ENCODE assay signal across 9 cellular contexts in genomic region chr2:47272905-47273758, GRCh38.
DNase-seq lines count a peak whose midpoint lies in the region; ATAC-seq, FAIRE-seq and TF ChIP-seq lines count a peak whose summit lies in the region.
"Had no signal": no experiment of that assay in that cellular context is flagged by ENCODE, and none has a peak within 500 bp of the region (broad histone marks: within the 10 kb centered on the region; RNA-seq: fewer than 3 reads in every experiment).

No MANE protein-coding gene starts in this region.

- H3K9ac ChIP-seq in HUES6 (ENCODE audit: low read length) (peak overlapping the region; percentile 13), adipocyte (ENCODE audit: low read length) (no peak overlapping the region), keratinocyte (ENCODE audit: control insufficient read depth, extremely low read depth, insufficient read depth, low read length) (peak overlapping the region; percentile 18)

- DNase-seq in adipocyte (ENCODE audit: low read depth) (no peak), keratinocyte (ENCODE audit: low read depth, low spot score) (no peak), D341Med (ENCODE audit: low spot score) (no peak), AG20443 (ENCODE audit: low spot score) (no peak), OCI-LY7 (ENCODE audit: low spot score) (no peak)
- DNase-seq in stimulated activated effector memory CD8-positive, alpha-beta T cell treated with anti-CD3 and anti-CD28 coated beads, Interleukin-12 subunit alpha, Interleukin-12 subunit beta, amount 100 ng/mL, for 72 hours (ENCODE audit: low spot score in 2 of 2), result no peak
- DNase-seq in activated CD4-positive, CD25-positive, alpha-beta regulatory T cell (lab: John Stamatoyannopoulos, UW), result no peak

- H2AFZ ChIP-seq in keratinocyte (ENCODE audit: control insufficient read depth, low read length), result no peak overlapping the region
- no peak overlapping the region for H2AFZ ChIP-seq in OCI-LY7 (ENCODE audit: low read length)

- no peaks in the 10 kb centered on the region for H3K9me2 ChIP-seq in OCI-LY7 (ENCODE audit: insufficient read depth, low read length)

- H3K4me1 ChIP-seq in HUES6 (ENCODE audit: control insufficient read depth, insufficient read depth, low read length), result peaks cover 30% of the 10 kb centered on the region
- peaks cover 37% of the 10 kb centered on the region for H3K4me1 ChIP-seq in adipocyte (ENCODE audit: control insufficient read depth, insufficient read depth, low read length)
- H3K4me1 ChIP-seq in keratinocyte (ENCODE audit: control insufficient read depth, extremely low read depth, insufficient read depth, low read length), result peaks cover 24% of the 10 kb centered on the region
- H3K4me1 ChIP-seq in OCI-LY7 (ENCODE audit: insufficient read depth, low read length, poor library complexity, severe bottlenecking), result peaks cover 14% of the 10 kb centered on the region

- CTCF ChIA-PET in OCI-LY7 (lab: Charles Lee; ENCODE audit: unreplicated experiment), result interaction anchor here (0.5 kb wide), 1 partner anchor 616 kb away, joined by 3 read pairs; no protein-coding TSS in a partner anchor

- no peaks in the 10 kb centered on the region for H3K9me1 ChIP-seq in keratinocyte (ENCODE audit: control insufficient read depth, extremely low read depth, insufficient read depth, low read length)

- H3K36me3 ChIP-seq in HUES6 (ENCODE audit: control insufficient read depth, insufficient read depth, low read length), result no peaks in the 10 kb centered on the region
- no peaks in the 10 kb centered on the region for H3K36me3 ChIP-seq in adipocyte (ENCODE audit: control insufficient read depth, insufficient read depth, low read length, severe bottlenecking)
- H3K36me3 ChIP-seq in keratinocyte (ENCODE audit: control insufficient read depth in 2 of 2, extremely low read depth in 1 of 2, insufficient read depth in 2 of 2, low read length in 2 of 2), result no peaks in the 10 kb centered on the region
- H3K36me3 ChIP-seq in OCI-LY7 (ENCODE audit: insufficient read depth, low read length), result no peaks in the 10 kb centered on the region

- no peaks in the 10 kb centered on the region for H4K20me1 ChIP-seq in keratinocyte (ENCODE audit: control insufficient read depth, extremely low read depth, insufficient read depth, low read length)
- H4K20me1 ChIP-seq in OCI-LY7 (ENCODE audit: insufficient read depth, low read length), result no peaks in the 10 kb centered on the region

- TF ChIP-seq CTCF in keratinocyte (optimal IDR thresholded peaks at IDR 0.05 in 1 of 3, IDR thresholded peaks at IDR 0.05 in 1 of 3, conservative IDR thresholded peaks at IDR 0.05 in 1 of 3; ENCODE audit: extremely low read depth in 1 of 3, insufficient read depth in 2 of 3, low read length in 3 of 3) (no peak), OCI-LY7 (conservative IDR thresholded peaks at IDR 0.05; ENCODE audit: low read length) (no peak)

- no peak overlapping the region for H3K27ac ChIP-seq in HUES6 (ENCODE audit: low read depth, low read length)
- no peak overlapping the region for H3K27ac ChIP-seq in keratinocyte (ENCODE audit: control insufficient read depth, insufficient read depth, low read length)
- H3K27ac ChIP-seq in OCI-LY7 (ENCODE audit: low read depth, low read length, poor library complexity, severe bottlenecking), result no peak overlapping the region

- peaks cover 9% of the 10 kb centered on the region for H3K4me1 Mint-ChIP-seq in stimulated activated effector memory CD8-positive, alpha-beta T cell treated with anti-CD3 and anti-CD28 coated beads, Interleukin-12 subunit alpha, Interleukin-12 subunit beta, amount 100 ng/mL, for 72 hours

- H3K27me3 ChIP-seq in HUES6 (ENCODE audit: control insufficient read depth, insufficient read depth, low read length), result no peaks in the 10 kb centered on the region
- H3K27me3 ChIP-seq in adipocyte (replicated peaks; ENCODE audit: control insufficient read depth, insufficient read depth, low read length), result no peaks in the 10 kb centered on the region
- no peaks in the 10 kb centered on the region for H3K27me3 ChIP-seq in keratinocyte (ENCODE audit: control insufficient read depth, extremely low read depth, insufficient read depth, low read length)

- ATAC-seq in stimulated activated effector memory CD8-positive, alpha-beta T cell treated with anti-CD3 and anti-CD28 coated beads, Interleukin-12 subunit alpha, Interleukin-12 subunit beta, amount 100 ng/mL, for 72 hours, result no peak

- H3K79me2 ChIP-seq in keratinocyte (ENCODE audit: control insufficient read depth, insufficient read depth, low read length) (no peaks in the 10 kb centered on the region), OCI-LY7 (ENCODE audit: insufficient read depth, low read depth, low read length) (no peaks in the 10 kb centered on the region)

- BruUV-seq in OCI-LY7 (replicated peaks; lab: Mats Ljungman, UMichigan), result no TSS peak

- no peaks in the 10 kb centered on the region for H3K36me3 Mint-ChIP-seq in stimulated activated effector memory CD8-positive, alpha-beta T cell treated with anti-CD3 and anti-CD28 coated beads, Interleukin-12 subunit alpha, Interleukin-12 subunit beta, amount 100 ng/mL, for 72 hours

- H3K4me2 ChIP-seq in keratinocyte (ENCODE audit: control insufficient read depth, extremely low read depth, insufficient read depth, low read depth, low read length) (peak overlapping the region; percentile 70), OCI-LY7 (ENCODE audit: low read length) (no peak overlapping the region)

- dilution Hi-C loops in keratinocyte (cut with MboI; ENCODE audit: extremely low pct_ligation_motif_present, low sequenced_read_pairs), result no loop called here

- no peak for FAIRE-seq in keratinocyte (lab: Jason Lieb, UNC)

- no peaks in the 10 kb centered on the region for H3K9me3 Mint-ChIP-seq in stimulated activated effector memory CD8-positive, alpha-beta T cell treated with anti-CD3 and anti-CD28 coated beads, Interleukin-12 subunit alpha, Interleukin-12 subunit beta, amount 100 ng/mL, for 72 hours
- H3K9me3 Mint-ChIP-seq: activated CD8-positive, alpha-beta T cell treated with anti-CD3 and anti-CD28 coated beads for 36 hours had no signal

- H3K4me3 ChIP-seq in HUES6 (ENCODE audit: low read depth, low read length) (peak overlapping the region; percentile 52; the same call in 1 of the 2 replicates), adipocyte (ENCODE audit: low read length) (peak overlapping the region; percentile 25), keratinocyte (ENCODE audit: control insufficient read depth in 2 of 3, extremely low read depth in 1 of 3, insufficient read depth in 2 of 3, low read depth in 1 of 3, low read length in 3 of 3) (no peak overlapping the region), OCI-LY7 (ENCODE audit: low read depth, low read length, poor library complexity, severe bottlenecking) (no peak overlapping the region)

- intact Hi-C loops in OCI-LY7 (cut with micrococcal nuclease; ENCODE audit: unreplicated experiment), result loop anchor here (5.0 kb wide), 1 partner anchor 356 kb away; the partner anchor contains the start of gene MCFD2

- H3K27ac Mint-ChIP-seq in stimulated activated effector memory CD8-positive, alpha-beta T cell treated with anti-CD3 and anti-CD28 coated beads, Interleukin-12 subunit alpha, Interleukin-12 subunit beta, amount 100 ng/mL, for 72 hours, result no peak overlapping the region
- H3K27ac Mint-ChIP-seq: activated CD8-positive, alpha-beta T cell treated with anti-CD3 and anti-CD28 coated beads for 36 hours had no signal

- no peaks in the 10 kb centered on the region for H3K9me3 ChIP-seq in HUES6 (ENCODE audit: control insufficient read depth, insufficient read depth, low read depth, low read length)
- H3K9me3 ChIP-seq in adipocyte (ENCODE audit: control insufficient read depth, low read length), result no peaks in the 10 kb centered on the region
- no peaks in the 10 kb centered on the region for H3K9me3 ChIP-seq in keratinocyte (ENCODE audit: control insufficient read depth, low read depth, low read length)
- no peaks in the 10 kb centered on the region for H3K9me3 ChIP-seq in OCI-LY7 (ENCODE audit: low read length)

- POLR2A ChIA-PET in OCI-LY7 (lab: Charles Lee), result no interaction called here

- peak overlapping the region; percentile 61 for H3K4me3 Mint-ChIP-seq in stimulated activated effector memory CD8-positive, alpha-beta T cell treated with anti-CD3 and anti-CD28 coated beads, Interleukin-12 subunit alpha, Interleukin-12 subunit beta, amount 100 ng/mL, for 72 hours

Comparison
In these comparisons a context has a peak if more than half of its experiments do, and no peak if none do; other contexts are left out.
1. H3K4me3 ChIP-seq: peak in HUES6 (single experiment) and adipocyte (single experiment); none in keratinocyte (0 of 3) and OCI-LY7 (single experiment).